ENCODE assay signal across 11 cellular contexts in genomic region chr6:148776321-148776966, GRCh38. TPM values are rescaled to one million over a fixed set of nuclear protein-coding genes. Genes with fewer than 3 reads are reported as not detected.
DNase-seq lines count a peak whose midpoint lies in the region; ATAC-seq and TF ChIP-seq lines count a peak whose summit lies in the region.
"Had no signal": no experiment of that assay in that cellular context is flagged by ENCODE, and none has a peak within 500 bp of the region (broad histone marks: within the 10 kb centered on the region; RNA-seq: fewer than 3 reads in every experiment).

No MANE protein-coding gene starts in this region.

- peaks cover 54% of the 10 kb centered on the region for H4K20me1 ChIP-seq in smooth muscle cell (ENCODE audit: low read depth)

- H3K27ac ChIP-seq in smooth muscle cell (ENCODE audit: low read depth) (peak overlapping the region; percentile 73), body of pancreas (no peak overlapping the region)

- no peaks in the 10 kb centered on the region for H3K27me3 Mint-ChIP-seq in T-helper 17 cell

- no peaks in the 10 kb centered on the region for H3K36me3 ChIP-seq in smooth muscle cell (ENCODE audit: low read depth)
- no peaks in the 10 kb centered on the region for H3K36me3 ChIP-seq in body of pancreas (replicated peaks in 1 of 2; ENCODE audit: insufficient read depth in 1 of 2, low read depth in 2 of 2)

- peak overlapping the region; percentile 45 for H3K27ac Mint-ChIP-seq in T-helper 17 cell

- no peak for ATAC-seq in T-helper 17 cell
- ATAC-seq in body of pancreas: no peak
- no peak for ATAC-seq in HG02885 (IDR thresholded peaks at IDR 0.05; ENCODE audit: poor library complexity, unreplicated experiment)

- H3K79me2 ChIP-seq in smooth muscle cell (ENCODE audit: low read depth): peaks cover 72% of the 10 kb centered on the region

- peaks cover 8% of the 10 kb centered on the region for H3K4me1 ChIP-seq in smooth muscle cell (ENCODE audit: low read depth)
- peaks cover 4% of the 10 kb centered on the region for H3K4me1 ChIP-seq in body of pancreas

- H3K4me3 ChIP-seq in fibroblast of villous mesenchyme (ENCODE audit: low read depth, low read length) (peak overlapping the region; percentile 17), smooth muscle cell (peak overlapping the region; percentile 33), body of pancreas (no peak overlapping the region)

- WGBS in smooth muscle cell (ENCODE audit: low lambda C conversion rate): 31% methylated on average over 7 of the region's 7 CpGs
- 73 to 95% methylated on average over 7 of the region's 7 CpGs for WGBS in body of pancreas, 2 donors

- no peaks in the 10 kb centered on the region for H3K9me3 ChIP-seq in T-helper 17 cell (ENCODE audit: control insufficient read depth, low read length, poor library complexity, severe bottlenecking)
- H3K9me3 ChIP-seq in smooth muscle cell (replicated peaks; ENCODE audit: low read depth): no peaks in the 10 kb centered on the region
- H3K9me3 ChIP-seq in body of pancreas: no peaks in the 10 kb centered on the region

- H3K4me1 Mint-ChIP-seq in T-helper 17 cell: peaks cover 37% of the 10 kb centered on the region

- H3K9ac ChIP-seq in smooth muscle cell (ENCODE audit: low read depth): peak overlapping the region; percentile 41

- peak; percentile 43 for DNase-seq in H4 (ENCODE audit: low spot score)
- no peak for DNase-seq in T-helper 17 cell
- peak; percentile 93 for DNase-seq in fibroblast of villous mesenchyme (ENCODE audit: low read depth)
- DNase-seq in smooth muscle cell (lab: John Stamatoyannopoulos, UW; ENCODE audit: unreplicated experiment): no peak
- no peak for DNase-seq in posterior cingulate gyrus
- DNase-seq in body of pancreas: no peak
- no peak for DNase-seq in DMS53 (lab: John Stamatoyannopoulos, UW)
- DNase-seq: dermis blood vessel endothelial cell, left cardiac atrium, SIG-M5 had no signal

- no peak overlapping the region for H3K4me3 Mint-ChIP-seq in T-helper 17 cell

- peaks cover 8% of the 10 kb centered on the region for H3F3A ChIP-seq in smooth muscle cell (ENCODE audit: low read depth)

- H3K36me3 Mint-ChIP-seq in T-helper 17 cell (ENCODE audit: low read depth): no peaks in the 10 kb centered on the region

- H3K27me3 ChIP-seq in smooth muscle cell (ENCODE audit: low read depth) (no peaks in the 10 kb centered on the region), body of pancreas (no peaks in the 10 kb centered on the region)

- peak overlapping the region; percentile 71 for H3K4me2 ChIP-seq in smooth muscle cell

- no peak for TF ChIP-seq POLR2A in body of pancreas (IDR thresholded peaks at IDR 0.05)

- intact Hi-C loops in posterior cingulate gyrus (cut with DNase I) (no loop called here), body of pancreas (cut with DNase I) (no loop called here)

- H2AFZ ChIP-seq in smooth muscle cell (ENCODE audit: low read depth): no peak overlapping the region

- TF ChIP-seq CTCF in fibroblast of villous mesenchyme (IDR thresholded peaks at IDR 0.05; ENCODE audit: insufficient read depth, low read depth, low read length) (no peak), smooth muscle cell (IDR thresholded peaks at IDR 0.05; ENCODE audit: borderline replicate concordance, insufficient read depth, poor library complexity, severe bottlenecking) (no peak), body of pancreas (IDR thresholded peaks at IDR 0.05) (no peak)

RNA-seq across cellular contexts. Expression of gene UST, which starts 29.6 kb away (rescaled TPM):
- total RNA-seq in H4 (2014; rRNA removed; shearing (Covaris generic)): 9.3 and 11.7 TPM in 2 replicates
- total RNA-seq in T-helper 17 cell (1 to 10 TPM; 3.8 to 7.3 TPM), fibroblast of villous mesenchyme (9.0 and 13.0 TPM in 2 replicates), smooth muscle cell (19.5 and 23.3 TPM in 2 replicates), body of pancreas (10 to 100 TPM; 11.4 to 28.3 TPM)
- polyA plus RNA-seq in smooth muscle cell: 15.3 and 16.1 TPM in 2 replicates

Comparison
In these comparisons a context has a peak if more than half of its experiments do, and no peak if none do; other contexts are left out.
1. DNase-seq: peak in H4 (single experiment) and fibroblast of villous mesenchyme (single experiment); none in T-helper 17 cell (0 of 3), smooth muscle cell (single experiment), posterior cingulate gyrus (0 of 10), body of pancreas (0 of 4) and DMS53 (single experiment).
2. H3K4me3 ChIP-seq: peak in fibroblast of villous mesenchyme (single experiment) and smooth muscle cell (single experiment); none in body of pancreas (0 of 2).